ENCODE assay signal across 14 cellular contexts in the genomic region with DNA sequence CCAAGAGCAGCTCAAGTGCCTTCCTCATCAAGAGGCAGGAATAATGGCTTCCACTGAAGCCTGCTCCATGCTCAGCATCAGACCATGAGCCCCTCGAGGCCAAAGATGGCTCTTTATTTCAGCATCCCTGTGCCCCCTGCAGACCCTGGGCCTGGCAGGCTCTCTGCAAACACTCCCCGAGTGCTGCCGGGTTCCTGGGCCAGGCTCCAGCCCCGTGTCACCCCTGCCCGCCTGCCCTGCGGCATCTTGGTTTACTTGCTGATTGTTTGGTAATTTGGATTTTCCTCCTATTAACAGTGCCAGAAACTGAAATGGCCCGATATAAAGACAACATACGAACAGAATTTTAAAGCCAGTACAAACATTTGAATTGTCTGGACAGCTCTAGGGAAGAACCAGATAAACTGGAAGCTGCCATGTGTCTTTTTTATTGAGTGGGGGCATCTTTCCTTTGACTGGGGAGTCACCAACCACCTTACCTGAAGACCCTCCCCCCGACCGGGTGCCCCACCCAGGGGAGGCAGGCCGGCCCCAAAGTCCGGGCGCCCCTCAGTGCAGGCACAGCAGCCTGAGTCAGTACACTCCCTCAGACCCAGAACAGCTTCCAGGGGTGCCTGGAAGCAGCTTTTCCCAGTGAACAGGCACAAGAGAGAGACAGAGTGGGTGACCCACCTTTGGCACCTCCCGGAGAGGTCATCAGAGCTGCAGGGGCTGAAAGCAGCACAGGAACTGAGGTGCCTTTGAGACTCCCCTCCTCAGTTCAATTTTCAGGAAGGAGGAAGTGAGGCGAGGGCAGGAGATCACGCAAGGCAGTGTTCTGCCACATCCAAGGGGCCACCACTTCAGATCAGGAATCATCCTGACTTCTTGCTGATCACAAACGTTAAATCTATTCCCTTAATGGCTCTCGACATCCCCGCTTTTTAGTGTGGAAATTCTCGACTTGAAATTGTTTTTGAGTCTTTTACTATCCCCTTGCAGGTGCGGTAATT. TPM values are rescaled to one million over a fixed set of nuclear protein-coding genes. Genes with fewer than 3 reads are reported as not detected.
DNase-seq lines count a peak whose midpoint lies in the region; ATAC-seq and TF ChIP-seq lines count a peak whose summit lies in the region.
"Had no signal": no experiment of that assay in that cellular context is flagged by ENCODE, and none has a peak within 500 bp of the region (broad histone marks: within the 10 kb centered on the region; RNA-seq: fewer than 3 reads in every experiment).

No MANE protein-coding gene starts in this region.

- H3K4me3 ChIP-seq in AG04450 (ENCODE audit: low read depth, low read length) (no peak overlapping the region), HUES48 (ENCODE audit: low read depth, low read length) (no peak overlapping the region)
- H3K4me3 ChIP-seq: stomach had no signal

- H3K9ac ChIP-seq in HUES48 (ENCODE audit: low read depth, low read length), result no peak overlapping the region

- ATAC-seq in left lobe of liver (peak; percentile 24), HG02840 (IDR thresholded peaks at IDR 0.05; ENCODE audit: low FRiP score, unreplicated experiment) (no peak), sciatic nerve (no peak)

- POLR2A ChIA-PET in AG04450 (lab: Yijun Ruan, JAX), result no interaction called here

- no peak for TF ChIP-seq CTCF in AG04450 (IDR thresholded peaks at IDR 0.05; ENCODE audit: low read depth, low read length)

- CTCF ChIA-PET in AG04450 (lab: Charles Lee), result interaction anchor here (1.1 to 2.1 kb wide), 2 partner anchors 28 kb away, joined by 4 to 10 read pairs; no protein-coding TSS in a partner anchor

- DNase-seq in AG04450 (ENCODE audit: low read depth, low spot score), result no peak
- DNase-seq in UCSD-AML1 (lab: John Stamatoyannopoulos, UW; ENCODE audit: unreplicated experiment), result peak; percentile 37
- no peak for DNase-seq in left lobe of liver (ENCODE audit: low spot score)
- no peak for DNase-seq in sciatic nerve (ENCODE audit: low spot score)
- DNase-seq in retina, result no peak
- no peak for DNase-seq in NCI-H748 (lab: John Stamatoyannopoulos, UW; ENCODE audit: unreplicated experiment)
- DNase-seq: cortex of kidney; left cardiac atrium; NCI-H2171 treated with DMSO at 0.1 percent for 48 hours; stimulated activated CD4-positive, alpha-beta T cell treated with anti-CD3 and anti-CD28 coated beads, Interleukin-2, amount 100 ng/mL, for 24 hours; stomach; T1000 had no signal

- H3K27ac ChIP-seq in AG04450 (ENCODE audit: low read depth, low read length) (peak overlapping the region; percentile 21), HUES48 (ENCODE audit: low read depth, low read length) (peak overlapping the region; percentile 82)
- H3K27ac ChIP-seq: stomach had no signal

- no peaks in the 10 kb centered on the region for H3K36me3 ChIP-seq in HUES48 (ENCODE audit: control insufficient read depth, insufficient read depth, low read length)
- H3K36me3 ChIP-seq: stomach had no signal

- intact Hi-C loops in sciatic nerve (cut with DNase I), result no loop called here

- H3K27me3 ChIP-seq in AG04450 (ENCODE audit: control insufficient read depth, insufficient read depth, low read length) (no peaks in the 10 kb centered on the region), HUES48 (ENCODE audit: control insufficient read depth, insufficient read depth, low read length) (no peaks in the 10 kb centered on the region)
- H3K27me3 ChIP-seq: stomach had no signal

- H3K9me3 ChIP-seq in AG04450 (ENCODE audit: control insufficient read depth, insufficient read depth, low read length) (no peaks in the 10 kb centered on the region; the same call in 1 of the 2 replicates), HUES48 (ENCODE audit: control insufficient read depth, insufficient read depth, low read length) (no peaks in the 10 kb centered on the region)
- H3K9me3 ChIP-seq: stomach had no signal

- H3K4me1 ChIP-seq in HUES48 (ENCODE audit: control insufficient read depth, insufficient read depth, low read length), result peaks cover 15% of the 10 kb centered on the region

RNA-seq across cellular contexts. Expression of gene ITPK1, which starts 30.6 kb away (rescaled TPM):
- 13.6 and 19.4 TPM in 2 replicates for polyA plus RNA-seq in AG04450 (2011; rRNA removed)
- 53.6 and 79.8 TPM in 2 replicates for polyA minus RNA-seq in AG04450 (2011; rRNA and poly(A)+ RNA removed)
- 61.3 TPM for total RNA-seq in left lobe of liver
- total RNA-seq in sciatic nerve, result 118 TPM
